ENCODE assay signal across 9 cellular contexts in genomic region chr5:146565764-146566163, GRCh38. TPM values are rescaled to one million over a fixed set of nuclear protein-coding genes. Genes with fewer than 3 reads are reported as not detected.
DNase-seq lines count a peak whose midpoint lies in the region; ATAC-seq lines count a peak whose summit lies in the region.
"Had no signal": no experiment of that assay in that cellular context is flagged by ENCODE, and none has a peak within 500 bp of the region (broad histone marks: within the 10 kb centered on the region; RNA-seq: fewer than 3 reads in every experiment).

No MANE protein-coding gene starts in this region.

- DNase-seq in Daoy (ENCODE audit: low read depth) = peak; percentile 79
- peak; percentile 33 for DNase-seq in HK-2 (ENCODE audit: unreplicated experiment)
- peak; percentile 73 for DNase-seq in NCI-H774 (lab: John Stamatoyannopoulos, UW)
- DNase-seq in activated T-cell treated with anti-CD3 and anti-CD28 coated beads for 48 hours (ENCODE audit: low read depth) = peak; percentile 28
- DNase-seq in fibroblast of peridontal ligament (ENCODE audit: extremely low read depth) = peak; percentile 13
- peak in 47 of 56 donors; percentile 3 to 79 (median 39) for DNase-seq in nucleus accumbens (lab: John Stamatoyannopoulos, UW)
- DNase-seq in cerebellar nuclear complex (lab: John Stamatoyannopoulos, UW) = no peak

- peak; percentile 97 for ATAC-seq in GM21423 (IDR thresholded peaks at IDR 0.05; ENCODE audit: unreplicated experiment)

RNA-seq across cellular contexts. Expression of gene GPR151, which starts 49.8 kb away (rescaled TPM):
- not detected in 2 replicates for total RNA-seq in Daoy (2014; rRNA removed; shearing (Covaris generic))
- total RNA-seq: glomerular endothelial cell had no signal

Comparison
In these comparisons a context has a peak if more than half of its experiments do, and no peak if none do; other contexts are left out.
1. DNase-seq: peak in Daoy (single experiment), HK-2 (single experiment), NCI-H774 (single experiment), activated T-cell treated with anti-CD3 and anti-CD28 coated beads for 48 hours (single experiment), fibroblast of peridontal ligament (single experiment) and nucleus accumbens (47 of 56); none in cerebellar nuclear complex (0 of 2).